1 cellular context compared by ENCODE assay signal in the genomic region with DNA sequence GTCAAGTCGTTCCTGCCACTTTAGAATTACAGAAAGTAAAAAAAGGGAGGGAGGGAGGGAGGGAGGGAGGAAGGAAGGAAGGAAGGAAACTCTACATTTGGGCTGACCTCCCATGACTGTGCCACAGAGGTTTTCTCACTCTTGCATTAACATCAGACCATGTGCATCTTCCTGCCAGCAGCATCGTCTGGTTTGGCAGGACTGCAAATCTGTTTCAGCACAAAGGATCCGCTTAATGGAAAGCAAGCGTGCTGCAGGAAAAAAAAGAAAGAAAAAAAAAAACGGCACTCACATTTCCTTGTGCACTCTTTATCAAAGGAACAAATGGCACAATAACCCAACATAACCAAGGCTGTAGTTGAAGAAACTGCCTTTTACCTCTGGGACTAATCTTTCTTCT.
TF ChIP-seq lines count a peak whose summit lies in the region.

No MANE protein-coding gene starts in this region.

TF ChIP-seq in K562, 482 proteins besides CTCF, POLR2A, EP300 and RAD21:
- TF ChIP-seq PTRF (tag; IDR thresholded peaks at IDR 0.05): no peak
- TF ChIP-seq HLTF (IDR thresholded peaks at IDR 0.05): no peak
